In the genomic region with DNA sequence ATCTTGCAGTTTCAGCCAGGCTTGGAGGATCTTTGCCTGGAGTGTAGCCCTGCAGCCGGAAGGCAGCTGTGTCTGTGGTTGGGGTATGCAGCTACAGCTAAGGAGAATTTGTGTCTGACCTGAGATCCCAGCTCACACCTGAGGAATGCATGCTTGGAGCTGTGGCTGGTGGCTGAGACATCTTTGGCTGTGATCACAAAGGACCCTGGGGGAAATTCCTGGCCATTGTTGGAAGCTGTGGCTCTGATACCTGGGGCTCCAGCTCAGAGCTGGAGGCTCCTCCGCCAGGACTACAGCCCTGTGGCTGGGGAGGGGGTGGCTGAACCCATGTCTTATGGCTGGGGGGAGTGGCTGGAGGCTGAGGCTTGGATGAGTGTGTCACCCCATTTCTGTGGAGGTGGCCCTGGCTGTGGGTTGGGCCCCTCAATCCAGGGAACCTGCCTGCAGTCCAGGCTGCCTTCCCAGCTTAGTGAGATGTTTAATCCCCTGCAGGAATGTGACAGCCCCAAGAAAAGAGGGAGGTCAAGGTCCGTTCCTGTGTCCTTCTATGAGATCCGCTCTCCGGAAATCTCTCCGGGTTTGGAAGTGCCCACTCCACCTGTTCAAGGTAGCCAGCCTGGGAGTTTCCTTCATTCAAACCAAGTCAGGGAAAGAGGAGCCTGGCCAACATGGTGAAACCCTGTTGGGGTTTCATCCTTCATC, we compare ENCODE assay signal across 1 cellular context.
A peak's percentile ranks its signal among the peaks of the same experiment; 100 is the strongest.
TF ChIP-seq lines count a peak whose summit lies in the region.

No MANE protein-coding gene starts in this region.

TF ChIP-seq in H1, 55 proteins besides CTCF, POLR2A, EP300 and RAD21:
- TF ChIP-seq ASH2L (IDR thresholded peaks at IDR 0.05; ENCODE audit: low read length) (peak; percentile 42), TAF1 (IDR thresholded peaks at IDR 0.05; ENCODE audit: low read depth, low read length) (0 out of 2 replicates have a peak, but pooled peaks have one; percentile 23), RFX5 (IDR thresholded peaks at IDR 0.05; ENCODE audit: borderline replicate concordance, low read depth, low read length) (no peak)
